ENCODE assay signal across 8 cellular contexts in the genomic region with DNA sequence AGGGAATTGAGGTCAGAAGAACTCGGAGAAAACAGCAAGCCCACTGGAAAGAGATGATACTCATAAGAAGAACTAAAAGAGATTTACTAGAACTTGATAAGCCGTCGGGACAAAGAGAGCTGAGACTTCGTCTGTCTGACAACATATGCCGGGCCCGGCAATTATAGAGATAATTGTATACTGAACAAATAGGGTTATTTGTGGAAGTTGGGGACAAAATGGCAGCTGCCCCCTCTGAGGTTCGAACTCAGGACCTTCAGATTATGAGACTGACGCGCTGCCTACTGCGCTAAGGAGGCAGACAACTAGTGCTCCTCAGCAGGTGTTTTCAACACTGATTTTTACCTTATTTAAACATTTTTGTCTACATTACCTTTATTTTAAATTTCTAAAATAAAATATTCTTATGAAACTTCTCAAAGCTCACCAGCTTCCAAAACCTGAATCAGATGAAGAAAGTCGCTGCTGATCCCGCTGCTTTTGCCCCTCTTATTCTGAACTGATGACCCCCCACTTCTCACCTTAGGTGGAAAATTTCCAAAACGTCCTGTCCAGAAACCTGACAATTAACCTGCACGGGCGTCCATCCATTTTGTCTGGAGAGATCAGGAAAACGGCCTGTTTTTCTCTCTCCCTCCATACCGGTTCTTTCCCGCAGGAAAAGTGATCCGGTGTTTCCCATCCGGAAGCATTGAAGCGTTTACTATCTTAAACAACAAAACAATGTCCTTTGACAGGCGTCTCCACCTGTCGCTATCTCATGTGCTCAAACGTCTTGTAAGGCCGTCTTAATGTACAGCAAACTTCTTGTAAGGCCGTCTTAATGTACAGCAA. TPM values are rescaled to one million over a fixed set of nuclear protein-coding genes. Genes with fewer than 3 reads are reported as not detected.
A peak's percentile ranks its signal among the peaks of the same experiment; 100 is the strongest.
DNase-seq lines count a peak whose midpoint lies in the region; ATAC-seq and TF ChIP-seq lines count a peak whose summit lies in the region.

No MANE protein-coding gene starts in this region.

- intact Hi-C loops in head of caudate nucleus (cut with DNase I), result no loop called here

- H3K4me3 Mint-ChIP-seq in progenitor cell of endocrine pancreas (ENCODE audit: low read depth), result peak overlapping the region; percentile 85

- TF ChIP-seq CTCF in RWPE1 (conservative IDR thresholded peaks at IDR 0.05; ENCODE audit: low read depth) (no peak), progenitor cell of endocrine pancreas (IDR thresholded peaks at IDR 0.05; ENCODE audit: unreplicated experiment) (no peak)

- H3K4me1 Mint-ChIP-seq in progenitor cell of endocrine pancreas (ENCODE audit: low read depth), result peaks cover 2% of the 10 kb centered on the region

- peaks cover 3% of the 10 kb centered on the region for H3K9me3 Mint-ChIP-seq in progenitor cell of endocrine pancreas (ENCODE audit: low read depth)

- CTCF ChIA-PET in RWPE1 (lab: Yijun Ruan, JAX), result interaction anchor here (0.6 kb wide), 1 partner anchor 8 kb away, joined by 5 read pairs; no protein-coding TSS in a partner anchor

- no peak for ATAC-seq in GM18870 (IDR thresholded peaks at IDR 0.05; ENCODE audit: unreplicated experiment)

- no peaks in the 10 kb centered on the region for H3K27me3 Mint-ChIP-seq in progenitor cell of endocrine pancreas

- peak; percentile 20 for DNase-seq in NK-92 treated with Interleukin-12 subunit alpha and Interleukin-12 subunit beta, amount 100 ng/mL, for 24 hours (lab: John Stamatoyannopoulos, UW)
- no peak for DNase-seq in NK-92 (lab: John Stamatoyannopoulos, UW; ENCODE audit: unreplicated experiment)
- peak; percentile 64 for DNase-seq in HuH-7.5 (ENCODE audit: low spot score)
- peak; percentile 50 for DNase-seq in RWPE1 (ENCODE audit: low spot score)
- peak; percentile 22 for DNase-seq in activated gamma-delta T cell treated with anti-CD3 and anti-CD28 coated beads, Interleukin-2, amount 50 U/mL, for 16 hours (ENCODE audit: low read depth)
- DNase-seq in head of caudate nucleus, result peak in 35 of 42 donors; percentile 19 to 82 (median 50)
- no peak for DNase-seq in progenitor cell of endocrine pancreas (ENCODE audit: low spot score, unreplicated experiment)

- no peaks in the 10 kb centered on the region for H3K36me3 Mint-ChIP-seq in progenitor cell of endocrine pancreas (ENCODE audit: insufficient read depth)

- H3K27ac ChIP-seq in RWPE1, result no peak overlapping the region

- peak overlapping the region; percentile 98 for H3K27ac Mint-ChIP-seq in progenitor cell of endocrine pancreas

- POLR2A ChIA-PET in RWPE1 (lab: Yijun Ruan, JAX; ENCODE audit: low non-redundant PET), result no interaction called here

RNA-seq across cellular contexts. Expression of gene TRIM27, which starts 29.5 kb away (rescaled TPM):
- total RNA-seq in progenitor cell of endocrine pancreas, result 91.8 and 97.3 TPM in 2 replicates

RNA-seq across cellular contexts. Expression of gene ZNF311, which starts 51.9 kb away (rescaled TPM):
- total RNA-seq in progenitor cell of endocrine pancreas, result 0.91 and 1.4 TPM in 2 replicates

Comparison
In these comparisons a context has a peak if more than half of its experiments do, and no peak if none do; other contexts are left out.
1. DNase-seq: peak in NK-92 treated with Interleukin-12 subunit alpha and Interleukin-12 subunit beta, amount 100 ng/mL, for 24 hours (single experiment), HuH-7.5 (single experiment), RWPE1 (single experiment), activated gamma-delta T cell treated with anti-CD3 and anti-CD28 coated beads, Interleukin-2, amount 50 U/mL, for 16 hours (single experiment) and head of caudate nucleus (35 of 42); none in NK-92 (single experiment) and progenitor cell of endocrine pancreas (single experiment).